Comparison of ENCODE assay signal across 18 cellular contexts in genomic region chr3:178645503-178645902, GRCh38.
"Had no signal": no experiment of that assay in that cellular context is flagged by ENCODE, and none has a peak within 500 bp of the region (broad histone marks: within the 10 kb centered on the region; RNA-seq: fewer than 3 reads in every experiment).

No MANE protein-coding gene starts in this region.

- H3K4me1 Mint-ChIP-seq: IgD-negative memory B cell had no signal

- H3K36me3 ChIP-seq: SJSA1 had no signal

- H3K27ac ChIP-seq: HL-60, KMS-11, SJSA1, SK-N-MC had no signal

- H3K27ac Mint-ChIP-seq: IgD-negative memory B cell had no signal

- H3K4me1 ChIP-seq: SJSA1 had no signal

- H3K4me3 Mint-ChIP-seq: IgD-negative memory B cell had no signal

- DNase-seq: Kasumi-1, MM.1S, NCI-H1092 treated with DMSO at 0.1 percent for 48 hours, NCI-H1436, NCI-H1930, NCI-H2107, NCI-H2227 treated with DMSO at 0.1 percent for 48 hours, NCI-H526 treated with DMSO at 0.1 percent for 48 hours, NCI-H774, SIG-M5 had no signal

- H3K36me3 Mint-ChIP-seq: IgD-negative memory B cell had no signal

- H3K9ac ChIP-seq: KMS-11 had no signal

- H3K27me3 ChIP-seq: SJSA1 had no signal

- H3K9me3 ChIP-seq: SJSA1 had no signal

- H3K4me3 ChIP-seq: K562, SJSA1, SK-N-MC had no signal

- H3K4me2 ChIP-seq: KMS-11 had no signal

- ATAC-seq: K562, Panc1, Right ventricle myocardium inferior had no signal
